Comparison of ENCODE assay signal across 8 cellular contexts in genomic region chr1:157505481-157506272, GRCh38. TPM values are rescaled to one million over a fixed set of nuclear protein-coding genes. Genes with fewer than 3 reads are reported as not detected.
A peak's percentile ranks its signal among the peaks of the same experiment; 100 is the strongest.
DNase-seq lines count a peak whose midpoint lies in the region; ATAC-seq and TF ChIP-seq lines count a peak whose summit lies in the region.

No MANE protein-coding gene starts in this region.

- no peaks in the 10 kb centered on the region for H3K4me1 ChIP-seq in cardiac muscle cell (ENCODE audit: low read depth)
- H3K4me1 ChIP-seq in effector memory CD4-positive, alpha-beta T cell (ENCODE audit: control insufficient read depth, insufficient read depth, low read length, poor library complexity, severe bottlenecking) = no peaks in the 10 kb centered on the region

- no peak overlapping the region for H3K27ac Mint-ChIP-seq in activated CD8-positive, alpha-beta T cell treated with anti-CD3 and anti-CD28 coated beads, Interleukin-2, amount 10 ng/mL, durations not matched to agents 7 days and 5 days
- no peak overlapping the region for H3K27ac Mint-ChIP-seq in progenitor cell of endocrine pancreas

- no peak overlapping the region for H3K4me3 Mint-ChIP-seq in activated CD8-positive, alpha-beta T cell treated with anti-CD3 and anti-CD28 coated beads, Interleukin-2, amount 10 ng/mL, durations not matched to agents 7 days and 5 days
- H3K4me3 Mint-ChIP-seq in progenitor cell of endocrine pancreas (ENCODE audit: low read depth) = no peak overlapping the region

- no peaks in the 10 kb centered on the region for H3K9me3 ChIP-seq in cardiac muscle cell (ENCODE audit: low read depth)
- no peaks in the 10 kb centered on the region for H3K9me3 ChIP-seq in effector memory CD4-positive, alpha-beta T cell (ENCODE audit: control insufficient read depth, low read length)

- H3K36me3 ChIP-seq in cardiac muscle cell = no peaks in the 10 kb centered on the region
- H3K36me3 ChIP-seq in effector memory CD4-positive, alpha-beta T cell (ENCODE audit: control insufficient read depth, insufficient read depth, low read length) = no peaks in the 10 kb centered on the region

- H3K4me3 ChIP-seq in cardiac muscle cell = no peak overlapping the region
- no peak overlapping the region for H3K4me3 ChIP-seq in effector memory CD4-positive, alpha-beta T cell (ENCODE audit: insufficient read depth, low read depth, low read length, poor library complexity, severe bottlenecking)

- DNase-seq in CD1c-positive myeloid dendritic cell (ENCODE audit: extremely low spot score) (peak; percentile 57), NCI-H2107 treated with DMSO at 0.1 percent for 48 hours (lab: John Stamatoyannopoulos, UW; ENCODE audit: unreplicated experiment) (peak; percentile 20), cardiac muscle cell (ENCODE audit: low read depth in 1 of 2, low spot score in 1 of 2) (peak; percentile 70 to 75), progenitor cell of endocrine pancreas (ENCODE audit: low spot score, unreplicated experiment) (peak; percentile 47)
- DNase-seq in activated CD8-positive, alpha-beta T cell treated with anti-CD3 and anti-CD28 coated beads, Interleukin-2, amount 10 ng/mL, durations not matched to agents 7 days and 5 days = peak; percentile 51
- no peak for DNase-seq in effector memory CD4-positive, alpha-beta T cell

- no peaks in the 10 kb centered on the region for H3K36me3 Mint-ChIP-seq in activated CD8-positive, alpha-beta T cell treated with anti-CD3 and anti-CD28 coated beads, Interleukin-2, amount 10 ng/mL, durations not matched to agents 7 days and 5 days (ENCODE audit: low read depth)
- H3K36me3 Mint-ChIP-seq in progenitor cell of endocrine pancreas (ENCODE audit: insufficient read depth) = no peaks in the 10 kb centered on the region

- ATAC-seq in GM18508 (IDR thresholded peaks at IDR 0.05; ENCODE audit: insufficient read depth, unreplicated experiment) (peak; percentile 69), HG02884 (IDR thresholded peaks at IDR 0.05; ENCODE audit: unreplicated experiment) (peak; percentile 91)
- ATAC-seq in activated CD8-positive, alpha-beta T cell treated with anti-CD3 and anti-CD28 coated beads, Interleukin-2, amount 10 ng/mL, durations not matched to agents 7 days and 5 days = peak; percentile 88

- POLR2A ChIA-PET in activated CD8-positive, alpha-beta T cell treated with anti-CD3 and anti-CD28 coated beads, Interleukin-2, amount 10 ng/mL, durations not matched to agents 7 days and 5 days (lab: Charles Lee) = no interaction called here

- H3K4me1 Mint-ChIP-seq in activated CD8-positive, alpha-beta T cell treated with anti-CD3 and anti-CD28 coated beads, Interleukin-2, amount 10 ng/mL, durations not matched to agents 7 days and 5 days (ENCODE audit: low read depth) = no peaks in the 10 kb centered on the region
- no peaks in the 10 kb centered on the region for H3K4me1 Mint-ChIP-seq in progenitor cell of endocrine pancreas (ENCODE audit: low read depth)

- CTCF ChIA-PET in activated CD8-positive, alpha-beta T cell treated with anti-CD3 and anti-CD28 coated beads, Interleukin-2, amount 10 ng/mL, durations not matched to agents 7 days and 5 days (lab: Charles Lee) = interaction anchor here (0.8 to 2.2 kb wide), 10 partner anchors 10 to 309 kb away, joined by 3 to 20 read pairs (median 4); no protein-coding TSS in a partner anchor

- no peak overlapping the region for H3K27ac ChIP-seq in cardiac muscle cell
- H3K27ac ChIP-seq in effector memory CD4-positive, alpha-beta T cell (ENCODE audit: insufficient read depth, low read length, poor library complexity, severe bottlenecking) = no peak overlapping the region

- H3K27me3 ChIP-seq in cardiac muscle cell = no peaks in the 10 kb centered on the region
- no peaks in the 10 kb centered on the region for H3K27me3 ChIP-seq in effector memory CD4-positive, alpha-beta T cell (replicated peaks; ENCODE audit: control insufficient read depth, insufficient read depth, low read length, poor library complexity, severe bottlenecking)

- TF ChIP-seq CTCF in cardiac muscle cell (IDR thresholded peaks at IDR 0.05; ENCODE audit: low read depth, low read length) (peak; percentile 84), progenitor cell of endocrine pancreas (IDR thresholded peaks at IDR 0.05; ENCODE audit: unreplicated experiment) (peak; percentile 88)

- peaks cover 13% of the 10 kb centered on the region for H3K27me3 Mint-ChIP-seq in activated CD8-positive, alpha-beta T cell treated with anti-CD3 and anti-CD28 coated beads, Interleukin-2, amount 10 ng/mL, durations not matched to agents 7 days and 5 days (ENCODE audit: low read depth)
- peaks cover 12% of the 10 kb centered on the region for H3K27me3 Mint-ChIP-seq in progenitor cell of endocrine pancreas

- H3K9me3 Mint-ChIP-seq in activated CD8-positive, alpha-beta T cell treated with anti-CD3 and anti-CD28 coated beads, Interleukin-2, amount 10 ng/mL, durations not matched to agents 7 days and 5 days (ENCODE audit: insufficient read depth) = no peaks in the 10 kb centered on the region
- H3K9me3 Mint-ChIP-seq in progenitor cell of endocrine pancreas (ENCODE audit: low read depth) = peaks cover 6% of the 10 kb centered on the region

RNA-seq across cellular contexts. Expression of gene FCRL5, which starts 46.6 kb away (rescaled TPM):
- under 1 TPM; 0.10 to 0.11 TPM for total RNA-seq in activated CD8-positive, alpha-beta T cell treated with anti-CD3 and anti-CD28 coated beads, Interleukin-2, amount 10 ng/mL, durations not matched to agents 7 days and 5 days
- total RNA-seq in cardiac muscle cell (not detected in 2 replicates), progenitor cell of endocrine pancreas (not detected in 2 replicates)
- not detected in 2 replicates for polyA plus RNA-seq in cardiac muscle cell

Comparison
In these comparisons a context has a peak if more than half of its experiments do, and no peak if none do; other contexts are left out.
1. DNase-seq: peak in CD1c-positive myeloid dendritic cell (single experiment), NCI-H2107 treated with DMSO at 0.1 percent for 48 hours (single experiment), activated CD8-positive, alpha-beta T cell treated with anti-CD3 and anti-CD28 coated beads, Interleukin-2, amount 10 ng/mL, durations not matched to agents 7 days and 5 days (single experiment), cardiac muscle cell (2 of 2) and progenitor cell of endocrine pancreas (single experiment); none in effector memory CD4-positive, alpha-beta T cell (0 of 3).
2. Peak in every context shown above with its lines, with median percentiles within 50 percentile points of each other: ATAC-seq.